Comparison of ENCODE assay signal across 19 cellular contexts in genomic region chr6:56334937-56335336, GRCh38.
DNase-seq lines count a peak whose midpoint lies in the region; TF ChIP-seq lines count a peak whose summit lies in the region.
"Had no signal": no experiment of that assay in that cellular context is flagged by ENCODE, and none has a peak within 500 bp of the region (broad histone marks: within the 10 kb centered on the region; RNA-seq: fewer than 3 reads in every experiment).

No MANE protein-coding gene starts in this region.

- DNase-seq in HPDE6-E6E7 (ENCODE audit: extremely low spot score) (peak; percentile 29), amniotic epithelial cell (ENCODE audit: low read depth) (peak; percentile 35), fibroblast of peridontal ligament (ENCODE audit: extremely low read depth) (peak; percentile 88), globus pallidus (ENCODE audit: low spot score) (no peak), adrenal gland (no peak), testis (no peak), NAMALWA (ENCODE audit: low spot score) (no peak)
- DNase-seq: activated B cell treated with CpG ODN at 0.5 μM for 24 hours; activated naive CD4-positive, alpha-beta T cell treated with Interleukin-2 at 50 U/mL for 16 hours; caudate nucleus; CD4-positive, CD25-positive, alpha-beta regulatory T cell; hypothalamus; left ventricle myocardium inferior; NCI-H187; NCI-H524; Peyer's patch; stimulated activated CD4-positive, alpha-beta T cell treated with anti-CD3 and anti-CD28 coated beads, Interleukin-15, amount 100 ng/mL, for 24 hours; stomach; T-helper 1 cell had no signal

- TF ChIP-seq CTCF in adrenal gland (IDR thresholded peaks at IDR 0.05) = no peak
- no peak for TF ChIP-seq CTCF in testis (IDR thresholded peaks at IDR 0.05)

- H3K27me3 ChIP-seq in adrenal gland (no peaks in the 10 kb centered on the region), testis (no peaks in the 10 kb centered on the region)
- H3K27me3 ChIP-seq: Peyer's patch, stomach had no signal

- H3K27ac ChIP-seq in adrenal gland = no peak overlapping the region
- H3K27ac ChIP-seq in testis = no peak overlapping the region
- H3K27ac ChIP-seq: left ventricle myocardium inferior, Peyer's patch, stomach had no signal

- H3K9me3 ChIP-seq in adrenal gland (replicated peaks in 1 of 3) = no peaks in the 10 kb centered on the region
- H3K9me3 ChIP-seq in testis = no peaks in the 10 kb centered on the region
- H3K9me3 ChIP-seq: left ventricle myocardium inferior, Peyer's patch, stomach had no signal

- H3K4me1 ChIP-seq in adrenal gland (replicated peaks in 1 of 2) (peaks cover 0 to 3% of the 10 kb centered on the region in 2 donors), testis (no peaks in the 10 kb centered on the region)
- H3K4me1 ChIP-seq: left ventricle myocardium inferior, Peyer's patch, stomach had no signal

- TF ChIP-seq POLR2A in adrenal gland (IDR thresholded peaks at IDR 0.05) (no peak), testis (IDR thresholded peaks at IDR 0.05) (no peak)

- WGBS in adrenal gland, 4 donors = 57 to 78% (median 60%) methylated on average over 1 of the region's 1 CpG
- 90 to 94% methylated on average over 1 of the region's 1 CpG for WGBS in testis, 2 donors

- intact Hi-C loops in adrenal gland (cut with DNase I) (no loop called here), testis (cut with DNase I; ENCODE audit: low total_unique reads) (no loop called here)

- H3K36me3 ChIP-seq in adrenal gland (replicated peaks in 1 of 2) (no peaks in the 10 kb centered on the region), testis (ENCODE audit: low read depth, missing control alignments) (no peaks in the 10 kb centered on the region)
- H3K36me3 ChIP-seq: left ventricle myocardium inferior, Peyer's patch, stomach had no signal

- H3K4me3 ChIP-seq in adrenal gland = no peak overlapping the region
- H3K4me3 ChIP-seq in testis = no peak overlapping the region
- H3K4me3 ChIP-seq: left ventricle myocardium inferior, Peyer's patch, stomach had no signal

Comparison
In these comparisons a context has a peak if more than half of its experiments do, and no peak if none do; other contexts are left out.
1. DNase-seq: peak in HPDE6-E6E7 (single experiment), amniotic epithelial cell (single experiment) and fibroblast of peridontal ligament (single experiment); none in globus pallidus (single experiment), adrenal gland (0 of 7), testis (single experiment) and NAMALWA (single experiment).